ENCODE assay signal across 21 cellular contexts in genomic region chr2:53235836-53236582, GRCh38.
A peak's percentile ranks its signal among the peaks of the same experiment; 100 is the strongest.
DNase-seq lines count a peak whose midpoint lies in the region; ATAC-seq and TF ChIP-seq lines count a peak whose summit lies in the region.
"Had no signal": no experiment of that assay in that cellular context is flagged by ENCODE, and none has a peak within 500 bp of the region (broad histone marks: within the 10 kb centered on the region; RNA-seq: fewer than 3 reads in every experiment).

No MANE protein-coding gene starts in this region.

- TF ChIP-seq CTCF in kidney epithelial cell (IDR thresholded peaks at IDR 0.05; ENCODE audit: insufficient read depth, low read length, poor library complexity, severe bottlenecking) (no peak), left lung (IDR thresholded peaks at IDR 0.05) (no peak)

- H3K36me3 ChIP-seq in kidney epithelial cell (ENCODE audit: control insufficient read depth, insufficient read depth, low read length) (no peaks in the 10 kb centered on the region), left lung (no peaks in the 10 kb centered on the region)
- H3K36me3 ChIP-seq: right atrium auricular region had no signal

- peaks cover 5% of the 10 kb centered on the region for H3K9me3 Mint-ChIP-seq in activated T-helper 17 cell treated with anti-CD3 and anti-CD28 coated beads, Interleukin-2, amount 50 U/mL, for 72 hours
- H3K9me3 Mint-ChIP-seq: activated CD8-positive, alpha-beta T cell treated with anti-CD3 and anti-CD28 coated beads for 36 hours; activated T-cell treated with anti-CD3 and anti-CD28 coated beads, Interleukin-2, amount 50 U/mL, for 72 hours; stimulated activated naive CD8-positive, alpha-beta T cell treated with anti-CD3 and anti-CD28 coated beads, Interleukin-15, Interleukin-2, amounts not matched to agents 100 ng/mL and 50 ng/mL, for 24 hours had no signal

- no peak overlapping the region for H3K4me3 Mint-ChIP-seq in activated T-helper 17 cell treated with anti-CD3 and anti-CD28 coated beads, Interleukin-2, amount 50 U/mL, for 72 hours
- H3K4me3 Mint-ChIP-seq: activated CD8-positive, alpha-beta T cell treated with anti-CD3 and anti-CD28 coated beads for 36 hours; activated T-cell treated with anti-CD3 and anti-CD28 coated beads, Interleukin-2, amount 50 U/mL, for 72 hours; HFFc6; stimulated activated naive CD8-positive, alpha-beta T cell treated with anti-CD3 and anti-CD28 coated beads, Interleukin-15, Interleukin-2, amounts not matched to agents 100 ng/mL and 50 ng/mL, for 24 hours had no signal

- H3K27me3 ChIP-seq in kidney epithelial cell (ENCODE audit: control insufficient read depth, insufficient read depth, low read length) (no peaks in the 10 kb centered on the region), left lung (no peaks in the 10 kb centered on the region)
- H3K27me3 ChIP-seq: right atrium auricular region had no signal

- in situ Hi-C loops in ACHN (cut with HindIII; ENCODE audit: low pct_ligation_motif_present, low pct_unique_long_range_greater_than_20kb, low sequenced_read_pairs), result no loop called here

- intact Hi-C loops in left lung (cut with DNase I), result no loop called here

- H3K27ac Mint-ChIP-seq in activated T-helper 17 cell treated with anti-CD3 and anti-CD28 coated beads, Interleukin-2, amount 50 U/mL, for 72 hours, result peak overlapping the region; percentile 21
- H3K27ac Mint-ChIP-seq: activated CD8-positive, alpha-beta T cell treated with anti-CD3 and anti-CD28 coated beads for 36 hours; activated T-cell treated with anti-CD3 and anti-CD28 coated beads, Interleukin-2, amount 50 U/mL, for 72 hours; HFFc6; stimulated activated naive CD8-positive, alpha-beta T cell treated with anti-CD3 and anti-CD28 coated beads, Interleukin-15, Interleukin-2, amounts not matched to agents 100 ng/mL and 50 ng/mL, for 24 hours had no signal

- H3K4me1 Mint-ChIP-seq in activated T-helper 17 cell treated with anti-CD3 and anti-CD28 coated beads, Interleukin-2, amount 50 U/mL, for 72 hours, result peaks cover 31% of the 10 kb centered on the region

- H3K4me3 ChIP-seq in kidney epithelial cell (ENCODE audit: low read depth, low read length), result no peak overlapping the region
- no peak overlapping the region for H3K4me3 ChIP-seq in left lung
- H3K4me3 ChIP-seq: right atrium auricular region had no signal

- no peaks in the 10 kb centered on the region for H3K27me3 Mint-ChIP-seq in activated T-helper 17 cell treated with anti-CD3 and anti-CD28 coated beads, Interleukin-2, amount 50 U/mL, for 72 hours
- H3K27me3 Mint-ChIP-seq: stimulated activated naive CD8-positive, alpha-beta T cell treated with anti-CD3 and anti-CD28 coated beads, Interleukin-15, Interleukin-2, amounts not matched to agents 100 ng/mL and 50 ng/mL, for 24 hours had no signal

- H3K4me1 ChIP-seq in left lung, result no peaks in the 10 kb centered on the region
- H3K4me1 ChIP-seq: right atrium auricular region had no signal

- H3K9me3 ChIP-seq in left lung, result no peaks in the 10 kb centered on the region
- H3K9me3 ChIP-seq: right atrium auricular region had no signal

- no peaks in the 10 kb centered on the region for H3K36me3 Mint-ChIP-seq in activated T-helper 17 cell treated with anti-CD3 and anti-CD28 coated beads, Interleukin-2, amount 50 U/mL, for 72 hours (ENCODE audit: low read depth)

- H3K27ac ChIP-seq in left lung, result no peak overlapping the region
- H3K27ac ChIP-seq: right atrium auricular region, VCaP had no signal

- ATAC-seq in activated T-helper 17 cell treated with anti-CD3 and anti-CD28 coated beads, Interleukin-2, amount 50 U/mL, for 72 hours (replicated peaks), result peak; percentile 91
- ATAC-seq in HG02970 (IDR thresholded peaks at IDR 0.05; ENCODE audit: low FRiP score, unreplicated experiment) (no peak), left lung (no peak)
- ATAC-seq: activated CD8-positive, alpha-beta T cell treated with anti-CD3 and anti-CD28 coated beads for 36 hours; left cardiac atrium; Panc1 had no signal

- DNase-seq in ACHN (peak; percentile 33), M059J (ENCODE audit: low read depth) (peak; percentile 40), kidney epithelial cell (ENCODE audit: low read depth) (peak; percentile 44), left lung (no peak), cerebellar nuclear complex (lab: John Stamatoyannopoulos, UW) (no peak), NCI-H524 (lab: John Stamatoyannopoulos, UW) (no peak)
- DNase-seq: activated CD8-positive, alpha-beta T cell treated with anti-CD3 and anti-CD28 coated beads for 36 hours; activated T-cell treated with anti-CD3 and anti-CD28 coated beads, Interleukin-2, amount 50 U/mL, for 72 hours; HFFc6; hypothalamus; left cardiac atrium; MM.1S; NCI-H2081 treated with DMSO at 0.1 percent for 48 hours; NCI-H748 treated with DMSO at 0.1 percent for 48 hours; stimulated activated CD4-positive, alpha-beta T cell treated with anti-CD3 and anti-CD28 coated beads, Interleukin-15, amount 100 ng/mL, for 24 hours had no signal

Comparison
In these comparisons a context has a peak if more than half of its experiments do, and no peak if none do; other contexts are left out.
1. DNase-seq: peak in ACHN (single experiment), M059J (single experiment) and kidney epithelial cell (single experiment); none in left lung (0 of 2), cerebellar nuclear complex (0 of 2) and NCI-H524 (0 of 2).